In genomic region chr1:192513196-192513595, GRCh38 we compare ENCODE assay signal across 27 cellular contexts.
A peak's percentile ranks its signal among the peaks of the same experiment; 100 is the strongest.
DNase-seq lines count a peak whose midpoint lies in the region; ATAC-seq and TF ChIP-seq lines count a peak whose summit lies in the region.
"Had no signal": no experiment of that assay in that cellular context is flagged by ENCODE, and none has a peak within 500 bp of the region (broad histone marks: within the 10 kb centered on the region; RNA-seq: fewer than 3 reads in every experiment).

No MANE protein-coding gene starts in this region.

- intact Hi-C loops in vagina (cut with DNase I) = no loop called here

- H4K20me1 ChIP-seq in DOHH2 (ENCODE audit: control insufficient read depth, insufficient read depth, low read depth, low read length) = no peaks in the 10 kb centered on the region

- H3K4me3 ChIP-seq in DOHH2 (ENCODE audit: low read length) (no peak overlapping the region), stomach smooth muscle (ENCODE audit: low read length in 2 of 2) (no peak overlapping the region), vagina (no peak overlapping the region)
- H3K4me3 ChIP-seq: heart right ventricle, psoas muscle, upper lobe of left lung had no signal

- no peak for TF ChIP-seq POLR2A in vagina (IDR thresholded peaks at IDR 0.05)

- peak overlapping the region; percentile 35 for H3K4me2 ChIP-seq in DOHH2 (ENCODE audit: low read length)

- no peaks in the 10 kb centered on the region for H3K9me3 ChIP-seq in DOHH2 (ENCODE audit: control insufficient read depth, insufficient read depth, low read length)
- no peaks in the 10 kb centered on the region for H3K9me3 ChIP-seq in T-helper 17 cell (ENCODE audit: control insufficient read depth, low read length, poor library complexity, severe bottlenecking)
- no peaks in the 10 kb centered on the region for H3K9me3 ChIP-seq in stomach smooth muscle (ENCODE audit: control insufficient read depth in 2 of 2, low read length in 2 of 2)
- no peaks in the 10 kb centered on the region for H3K9me3 ChIP-seq in vagina
- H3K9me3 ChIP-seq: heart right ventricle, psoas muscle, upper lobe of left lung had no signal

- H3K27me3 ChIP-seq in DOHH2 (ENCODE audit: control insufficient read depth, low read length) = peaks cover 52% of the 10 kb centered on the region
- no peaks in the 10 kb centered on the region for H3K27me3 ChIP-seq in stomach smooth muscle (ENCODE audit: control insufficient read depth in 1 of 2, insufficient read depth in 2 of 2, low read length in 2 of 2)
- no peaks in the 10 kb centered on the region for H3K27me3 ChIP-seq in vagina
- H3K27me3 ChIP-seq: brain microvascular endothelial cell, heart right ventricle, upper lobe of left lung had no signal

- H3K36me3 Mint-ChIP-seq in T-helper 17 cell (ENCODE audit: low read depth) (no peaks in the 10 kb centered on the region), mesothelial cell of epicardium (no peaks in the 10 kb centered on the region)
- H3K36me3 Mint-ChIP-seq: CD8-positive, alpha-beta T cell had no signal

- H3K27me3 Mint-ChIP-seq in T-helper 17 cell (peaks cover 6% of the 10 kb centered on the region), mesothelial cell of epicardium (ENCODE audit: low read depth) (no peaks in the 10 kb centered on the region)
- H3K27me3 Mint-ChIP-seq: activated T-cell treated with anti-CD3 and anti-CD28 coated beads, Interleukin-2, amount 50 U/mL, for 24 hours had no signal

- TF ChIP-seq CTCF in DOHH2 (IDR thresholded peaks at IDR 0.05; ENCODE audit: low read depth, low read length, poor library complexity, severe bottlenecking) (no peak), mesothelial cell of epicardium (IDR thresholded peaks at IDR 0.05; ENCODE audit: unreplicated experiment) (no peak), vagina (IDR thresholded peaks at IDR 0.05) (no peak)

- H3K36me3 ChIP-seq in DOHH2 (ENCODE audit: control insufficient read depth, low read length) (no peaks in the 10 kb centered on the region), stomach smooth muscle (ENCODE audit: control insufficient read depth in 2 of 2, insufficient read depth in 2 of 2, low read length in 2 of 2) (no peaks in the 10 kb centered on the region), vagina (no peaks in the 10 kb centered on the region)
- H3K36me3 ChIP-seq: brain microvascular endothelial cell, heart right ventricle, upper lobe of left lung, WERI-Rb-1 had no signal

- H3K9ac ChIP-seq in stomach smooth muscle (ENCODE audit: low read length in 2 of 2) = no peak overlapping the region

- H3K27ac Mint-ChIP-seq in T-helper 17 cell = peak overlapping the region; percentile 83
- H3K27ac Mint-ChIP-seq in mesothelial cell of epicardium = peak overlapping the region; percentile 56
- H3K27ac Mint-ChIP-seq: activated T-cell treated with anti-CD3 and anti-CD28 coated beads, Interleukin-2, amount 50 U/mL, for 24 hours; CD8-positive, alpha-beta T cell had no signal

- H3K9me3 Mint-ChIP-seq in mesothelial cell of epicardium = no peaks in the 10 kb centered on the region
- H3K9me3 Mint-ChIP-seq: activated T-cell treated with anti-CD3 and anti-CD28 coated beads, Interleukin-2, amount 50 U/mL, for 24 hours; CD8-positive, alpha-beta T cell had no signal

- H3K4me3 Mint-ChIP-seq in T-helper 17 cell (no peak overlapping the region), mesothelial cell of epicardium (no peak overlapping the region)
- H3K4me3 Mint-ChIP-seq: activated T-cell treated with anti-CD3 and anti-CD28 coated beads, Interleukin-2, amount 50 U/mL, for 24 hours; CD8-positive, alpha-beta T cell had no signal

- no peak for ATAC-seq in T-helper 17 cell
- ATAC-seq: CD8-positive, alpha-beta T cell; HepG2 had no signal

- peaks cover 20% of the 10 kb centered on the region for H3F3A ChIP-seq in DOHH2 (ENCODE audit: control insufficient read depth, insufficient read depth)

- no peaks in the 10 kb centered on the region for H3K9me2 ChIP-seq in DOHH2 (replicated peaks; ENCODE audit: control insufficient read depth, low read length)

- H3K79me2 ChIP-seq in DOHH2 (ENCODE audit: control insufficient read depth, low read length) = no peaks in the 10 kb centered on the region

- H3K27ac ChIP-seq in DOHH2 (ENCODE audit: low read depth, low read length) (peak overlapping the region; percentile 25), stomach smooth muscle (ENCODE audit: low read length) (peak overlapping the region; percentile 50), vagina (no peak overlapping the region)
- H3K27ac ChIP-seq: brain microvascular endothelial cell, epithelial cell of prostate, psoas muscle, WERI-Rb-1 had no signal

- DNase-seq in T-helper 17 cell (no peak), mesothelial cell of epicardium (ENCODE audit: low spot score in 2 of 2, unreplicated experiment in 2 of 2) (no peak), vagina (ENCODE audit: extremely low spot score in 2 of 2) (no peak), NCI-H510A (lab: John Stamatoyannopoulos, UW) (no peak), NCI-H774 (lab: John Stamatoyannopoulos, UW) (no peak)
- DNase-seq: activated CD4-positive, alpha-beta T cell treated with anti-CD3 and anti-CD28 coated beads for 48 hours; activated CD8-positive, alpha-beta memory T cell treated with anti-CD3 and anti-CD28 coated beads for 24 hours; activated gamma-delta T cell treated with Interleukin-2 at 50 U/mL for 16 hours; activated T-cell treated with anti-CD3 and anti-CD28 coated beads, Interleukin-2, amount 50 U/mL, for 24 hours; brain microvascular endothelial cell; CD8-positive, alpha-beta T cell; DMS 273 treated with DMSO at 0.1 percent for 48 hours; effector CD4-positive, alpha-beta T cell; Karpas-422; left cardiac atrium; NCI-H1436; NCI-H2107; NCI-H446; psoas muscle; T1000; WERI-Rb-1 had no signal

- H3K4me1 Mint-ChIP-seq in T-helper 17 cell (peaks cover 28% of the 10 kb centered on the region), mesothelial cell of epicardium (peaks cover 47% of the 10 kb centered on the region)

- H3K4me1 ChIP-seq in DOHH2 (ENCODE audit: control insufficient read depth, low read length) (peaks cover 50% of the 10 kb centered on the region), stomach smooth muscle (ENCODE audit: control insufficient read depth, insufficient read depth, low read length) (no peaks in the 10 kb centered on the region), vagina (no peaks in the 10 kb centered on the region)
- H3K4me1 ChIP-seq: psoas muscle had no signal
